2 cellular contexts compared by ENCODE assay signal in genomic region chr14:100079606-100080005, GRCh38.
TF ChIP-seq lines count a peak whose summit lies in the region.

No MANE protein-coding gene starts in this region.

TF ChIP-seq in SK-N-SH, 30 proteins besides CTCF, POLR2A, EP300 and RAD21 (continued from another document):
- TF ChIP-seq MEF2A (IDR thresholded peaks at IDR 0.05; ENCODE audit: borderline replicate concordance, low read depth) = no peak

TF ChIP-seq in SK-N-SH treated with all-trans-retinoic acid at 6 μM for 48 hours, 23 proteins besides CTCF, POLR2A, EP300 and RAD21 (continued from another document):
- TF ChIP-seq, protein P1, sequence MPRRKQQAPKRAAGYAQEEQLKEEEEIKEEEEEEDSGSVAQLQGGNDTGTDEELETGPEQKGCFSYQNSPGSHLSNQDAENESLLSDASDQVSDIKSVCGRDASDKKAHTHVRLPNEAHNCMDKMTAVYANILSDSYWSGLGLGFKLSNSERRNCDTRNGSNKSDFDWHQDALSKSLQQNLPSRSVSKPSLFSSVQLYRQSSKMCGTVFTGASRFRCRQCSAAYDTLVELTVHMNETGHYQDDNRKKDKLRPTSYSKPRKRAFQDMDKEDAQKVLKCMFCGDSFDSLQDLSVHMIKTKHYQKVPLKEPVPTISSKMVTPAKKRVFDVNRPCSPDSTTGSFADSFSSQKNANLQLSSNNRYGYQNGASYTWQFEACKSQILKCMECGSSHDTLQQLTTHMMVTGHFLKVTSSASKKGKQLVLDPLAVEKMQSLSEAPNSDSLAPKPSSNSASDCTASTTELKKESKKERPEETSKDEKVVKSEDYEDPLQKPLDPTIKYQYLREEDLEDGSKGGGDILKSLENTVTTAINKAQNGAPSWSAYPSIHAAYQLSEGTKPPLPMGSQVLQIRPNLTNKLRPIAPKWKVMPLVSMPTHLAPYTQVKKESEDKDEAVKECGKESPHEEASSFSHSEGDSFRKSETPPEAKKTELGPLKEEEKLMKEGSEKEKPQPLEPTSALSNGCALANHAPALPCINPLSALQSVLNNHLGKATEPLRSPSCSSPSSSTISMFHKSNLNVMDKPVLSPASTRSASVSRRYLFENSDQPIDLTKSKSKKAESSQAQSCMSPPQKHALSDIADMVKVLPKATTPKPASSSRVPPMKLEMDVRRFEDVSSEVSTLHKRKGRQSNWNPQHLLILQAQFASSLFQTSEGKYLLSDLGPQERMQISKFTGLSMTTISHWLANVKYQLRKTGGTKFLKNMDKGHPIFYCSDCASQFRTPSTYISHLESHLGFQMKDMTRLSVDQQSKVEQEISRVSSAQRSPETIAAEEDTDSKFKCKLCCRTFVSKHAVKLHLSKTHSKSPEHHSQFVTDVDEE (CRISPR knock-in tag; IDR thresholded peaks at IDR 0.05) = no peak
- TF ChIP-seq TCF4 (CRISPR knock-in tag; IDR thresholded peaks at IDR 0.05; ENCODE audit: borderline replicate concordance) = no peak
- no peak for TF ChIP-seq BACH2 (CRISPR knock-in tag; IDR thresholded peaks at IDR 0.05; ENCODE audit: borderline replicate concordance)
- no peak for TF ChIP-seq ARNTL (CRISPR knock-in tag; IDR thresholded peaks at IDR 0.05; ENCODE audit: borderline replicate concordance, low read depth)
- no peak for TF ChIP-seq ZC3H10 (CRISPR knock-in tag; IDR thresholded peaks at IDR 0.05)
- TF ChIP-seq ZFP30 (CRISPR knock-in tag; IDR thresholded peaks at IDR 0.05) = no peak
- TF ChIP-seq ZNF565 (CRISPR knock-in tag; conservative IDR thresholded peaks at IDR 0.05; ENCODE audit: low read depth) = no peak
- TF ChIP-seq, protein P2, sequence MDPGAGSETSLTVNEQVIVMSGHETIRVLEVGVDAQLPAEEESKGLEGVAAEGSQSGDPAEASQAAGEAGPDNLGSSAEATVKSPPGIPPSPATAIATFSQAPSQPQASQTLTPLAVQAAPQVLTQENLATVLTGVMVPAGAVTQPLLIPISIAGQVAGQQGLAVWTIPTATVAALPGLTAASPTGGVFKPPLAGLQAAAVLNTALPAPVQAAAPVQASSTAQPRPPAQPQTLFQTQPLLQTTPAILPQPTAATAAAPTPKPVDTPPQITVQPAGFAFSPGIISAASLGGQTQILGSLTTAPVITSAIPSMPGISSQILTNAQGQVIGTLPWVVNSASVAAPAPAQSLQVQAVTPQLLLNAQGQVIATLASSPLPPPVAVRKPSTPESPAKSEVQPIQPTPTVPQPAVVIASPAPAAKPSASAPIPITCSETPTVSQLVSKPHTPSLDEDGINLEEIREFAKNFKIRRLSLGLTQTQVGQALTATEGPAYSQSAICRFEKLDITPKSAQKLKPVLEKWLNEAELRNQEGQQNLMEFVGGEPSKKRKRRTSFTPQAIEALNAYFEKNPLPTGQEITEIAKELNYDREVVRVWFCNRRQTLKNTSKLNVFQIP (CRISPR knock-in tag; IDR thresholded peaks at IDR 0.05; ENCODE audit: borderline replicate concordance, low read depth) = no peak
- no peak for TF ChIP-seq PPARA (CRISPR knock-in tag; IDR thresholded peaks at IDR 0.05; ENCODE audit: borderline replicate concordance)
